Comparison of ENCODE assay signal across 1 cellular context in the genomic region with DNA sequence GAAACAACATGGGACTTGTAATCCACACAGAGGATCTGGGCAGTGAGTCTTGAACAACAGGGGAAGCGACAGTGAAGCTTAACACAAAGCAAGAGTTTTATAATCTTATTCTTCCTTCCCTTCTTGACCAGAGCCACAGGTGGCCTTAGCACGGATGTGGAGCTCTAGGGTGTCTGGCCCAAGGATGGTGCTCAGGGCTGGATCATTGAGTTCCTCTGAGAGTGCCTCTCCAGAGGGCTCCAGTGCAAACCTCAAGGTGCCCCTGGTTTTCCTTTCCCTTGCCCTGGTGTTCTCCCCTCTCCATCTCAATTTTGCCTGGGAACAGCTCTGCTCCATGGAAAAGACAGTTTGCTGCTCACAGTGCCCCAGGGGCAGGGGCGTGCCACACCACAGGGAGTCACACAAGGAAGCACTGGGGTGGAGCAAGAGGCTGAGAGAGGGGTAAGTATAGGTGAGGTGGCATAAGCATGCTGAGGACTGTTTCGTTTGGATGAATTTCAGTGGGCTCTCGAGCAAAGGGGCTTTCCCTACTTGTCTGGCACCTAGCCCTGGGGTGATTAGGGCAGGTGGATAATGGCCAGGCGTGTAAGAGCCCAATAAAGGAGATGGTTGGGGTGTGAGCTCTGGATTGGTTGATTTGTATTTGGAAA.
TF ChIP-seq lines count a peak whose summit lies in the region.

No MANE protein-coding gene starts in this region.

TF ChIP-seq in A549, 52 proteins besides CTCF, POLR2A, EP300 and RAD21:
- TF ChIP-seq HOXB5 (CRISPR knock-in tag; IDR thresholded peaks at IDR 0.05): no peak
- no peak for TF ChIP-seq RCOR1 (IDR thresholded peaks at IDR 0.05; ENCODE audit: low read depth, low read length)
- TF ChIP-seq ZFP36 (IDR thresholded peaks at IDR 0.05; ENCODE audit: borderline replicate concordance, partially characterized antibody): no peak
- no peak for TF ChIP-seq FOXS1 (CRISPR knock-in tag; IDR thresholded peaks at IDR 0.05)
- TF ChIP-seq, protein P1, sequence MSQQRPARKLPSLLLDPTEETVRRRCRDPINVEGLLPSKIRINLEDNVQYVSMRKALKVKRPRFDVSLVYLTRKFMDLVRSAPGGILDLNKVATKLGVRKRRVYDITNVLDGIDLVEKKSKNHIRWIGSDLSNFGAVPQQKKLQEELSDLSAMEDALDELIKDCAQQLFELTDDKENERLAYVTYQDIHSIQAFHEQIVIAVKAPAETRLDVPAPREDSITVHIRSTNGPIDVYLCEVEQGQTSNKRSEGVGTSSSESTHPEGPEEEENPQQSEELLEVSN (IDR thresholded peaks at IDR 0.05; ENCODE audit: borderline replicate concordance, low read depth): no peak
- no peak for TF ChIP-seq NPAS2 (CRISPR knock-in tag; IDR thresholded peaks at IDR 0.05; ENCODE audit: borderline replicate concordance)
- TF ChIP-seq RARB (CRISPR knock-in tag; IDR thresholded peaks at IDR 0.05): no peak
- TF ChIP-seq HOXB13 (CRISPR knock-in tag; IDR thresholded peaks at IDR 0.05; ENCODE audit: low read depth): no peak
- TF ChIP-seq, protein P2, sequence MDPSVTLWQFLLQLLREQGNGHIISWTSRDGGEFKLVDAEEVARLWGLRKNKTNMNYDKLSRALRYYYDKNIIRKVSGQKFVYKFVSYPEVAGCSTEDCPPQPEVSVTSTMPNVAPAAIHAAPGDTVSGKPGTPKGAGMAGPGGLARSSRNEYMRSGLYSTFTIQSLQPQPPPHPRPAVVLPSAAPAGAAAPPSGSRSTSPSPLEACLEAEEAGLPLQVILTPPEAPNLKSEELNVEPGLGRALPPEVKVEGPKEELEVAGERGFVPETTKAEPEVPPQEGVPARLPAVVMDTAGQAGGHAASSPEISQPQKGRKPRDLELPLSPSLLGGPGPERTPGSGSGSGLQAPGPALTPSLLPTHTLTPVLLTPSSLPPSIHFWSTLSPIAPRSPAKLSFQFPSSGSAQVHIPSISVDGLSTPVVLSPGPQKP (IDR thresholded peaks at IDR 0.05; ENCODE audit: low read depth, low read length): no peak
- no peak for TF ChIP-seq MAFK (IDR thresholded peaks at IDR 0.05; ENCODE audit: partially characterized antibody)
- TF ChIP-seq FOSL2 (IDR thresholded peaks at IDR 0.05): no peak
- no peak for TF ChIP-seq FOSL2 (CRISPR knock-in tag; IDR thresholded peaks at IDR 0.05)
- TF ChIP-seq RFX5 (IDR thresholded peaks at IDR 0.05): no peak
- no peak for TF ChIP-seq JUN (IDR thresholded peaks at IDR 0.05)
- no peak for TF ChIP-seq CEBPB (IDR thresholded peaks at IDR 0.05)
- no peak for TF ChIP-seq MAZ (IDR thresholded peaks at IDR 0.05; ENCODE audit: borderline replicate concordance, low read depth, low read length)
- TF ChIP-seq, protein P3, sequence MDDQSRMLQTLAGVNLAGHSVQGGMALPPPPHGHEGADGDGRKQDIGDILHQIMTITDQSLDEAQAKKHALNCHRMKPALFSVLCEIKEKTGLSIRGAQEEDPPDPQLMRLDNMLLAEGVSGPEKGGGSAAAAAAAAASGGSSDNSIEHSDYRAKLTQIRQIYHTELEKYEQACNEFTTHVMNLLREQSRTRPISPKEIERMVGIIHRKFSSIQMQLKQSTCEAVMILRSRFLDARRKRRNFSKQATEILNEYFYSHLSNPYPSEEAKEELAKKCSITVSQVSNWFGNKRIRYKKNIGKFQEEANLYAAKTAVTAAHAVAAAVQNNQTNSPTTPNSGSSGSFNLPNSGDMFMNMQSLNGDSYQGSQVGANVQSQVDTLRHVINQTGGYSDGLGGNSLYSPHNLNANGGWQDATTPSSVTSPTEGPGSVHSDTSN (IDR thresholded peaks at IDR 0.05): no peak
- TF ChIP-seq EHF (CRISPR knock-in tag; IDR thresholded peaks at IDR 0.05): no peak
